ENCODE assay signal across 9 cellular contexts in genomic region chr11:308037-308708, GRCh38. TPM values are rescaled to one million over a fixed set of nuclear protein-coding genes. Genes with fewer than 3 reads are reported as not detected.
A peak's percentile ranks its signal among the peaks of the same experiment; 100 is the strongest.
DNase-seq lines count a peak whose midpoint lies in the region; ATAC-seq and TF ChIP-seq lines count a peak whose summit lies in the region.
"Not testable (repeated sequence)": the region's sequence is repeated elsewhere in the genome, so short reads cannot be mapped to it uniquely, and the experiment has no call there.
"Had no signal": no experiment of that assay in that cellular context is flagged by ENCODE, and none has a peak within 500 bp of the region (broad histone marks: within the 10 kb centered on the region; RNA-seq: fewer than 3 reads in every experiment).

No MANE protein-coding gene starts in this region.

- not testable (repeated sequence) for H3K27me3 Mint-ChIP-seq in activated T-helper 1 cell treated with anti-CD3 and anti-CD28 coated beads, Interleukin-12 subunit alpha, Interleukin-12 subunit beta, Interleukin-2, Interleukin-4 antibody, amounts not matched to agents 30 ng/mL and 10 ng/mL and 1 ng/mL, durations not matched to agents 14 hours and 24 hours and 36 hours (ENCODE audit: insufficient read depth)
- H3K27me3 Mint-ChIP-seq in type B pancreatic cell, result peaks cover 17% of the 10 kb centered on the region

- not testable (repeated sequence) for H3K36me3 ChIP-seq in ES-I3 (ENCODE audit: insufficient read depth, low read length); IMR-90 (ENCODE audit: control insufficient read depth, insufficient read depth, low read length); ectodermal cell (ENCODE audit: control insufficient read depth, insufficient read depth, low read length); parathyroid adenoma (ENCODE audit: control insufficient read depth, insufficient read depth, low read length)

- not testable (repeated sequence) for H3K36me3 Mint-ChIP-seq in activated T-helper 1 cell treated with anti-CD3 and anti-CD28 coated beads, Interleukin-12 subunit alpha, Interleukin-12 subunit beta, Interleukin-2, Interleukin-4 antibody, amounts not matched to agents 30 ng/mL and 10 ng/mL and 1 ng/mL, durations not matched to agents 14 hours and 24 hours and 36 hours (ENCODE audit: low read depth); type B pancreatic cell

- peak overlapping the region; percentile 89 for H2AFZ ChIP-seq in IMR-90 (replicated peaks; ENCODE audit: low read length, poor library complexity)
- not testable (repeated sequence) for H2AFZ ChIP-seq in parathyroid adenoma

- H3K4ac ChIP-seq in IMR-90 (ENCODE audit: low read depth, low read length), result peak overlapping the region; percentile 94

- H3K56ac ChIP-seq in IMR-90 (ENCODE audit: extremely low read depth, insufficient read depth, low read length), result peak overlapping the region; percentile 71

- in situ Hi-C loops in IMR-90 (cut with MboI; ENCODE audit: low sequenced_read_pairs), result loop anchor here (10.0 kb wide), 2 partner anchors 47 to 147 kb away; partner anchors contain the start of gene PTDSS2

- CTCF ChIA-PET in IMR-90 (lab: Yijun Ruan, JAX), result not testable (repeated sequence)

- H3K18ac ChIP-seq in IMR-90 (ENCODE audit: low read depth, low read length), result peak overlapping the region; percentile 33; the same call in 1 of the 2 replicates

- not testable (repeated sequence) for TF ChIP-seq RAD21 in IMR-90 (IDR thresholded peaks at IDR 0.05; ENCODE audit: low read length)

- TF ChIP-seq CTCF in IMR-90 (conservative IDR thresholded peaks at IDR 0.05; ENCODE audit: low read depth, low read length), result 0 out of 2 replicates have a peak, but pooled peaks have one; percentile 8
- TF ChIP-seq CTCF in parathyroid adenoma (IDR thresholded peaks at IDR 0.05); type B pancreatic cell (conservative IDR thresholded peaks at IDR 0.05): not testable (repeated sequence)

- WGBS in IMR-90 (ENCODE audit: extremely low coverage in 2 of 2, insufficient read length in 1 of 2), 2 experiments, result no CpG with 5 or more reads among the region's 20 CpGs
- WGBS in ectodermal cell, 2 experiments, result 47 to 53% methylated on average over 18 to 19 of the region's 20 CpGs

- peak overlapping the region; percentile 95 for H2AK9ac ChIP-seq in IMR-90 (replicated peaks; ENCODE audit: low read depth, low read length, poor library complexity)

- H3K14ac ChIP-seq in IMR-90 (replicated peaks; ENCODE audit: low read depth, low read length), result peak overlapping the region; percentile 89

- H3K23ac ChIP-seq in IMR-90 (ENCODE audit: low read depth, low read length), result peak overlapping the region; percentile 87; the same call in 1 of the 2 replicates

- peaks cover 43% of the 10 kb centered on the region for H3K4me1 ChIP-seq in ES-I3 (ENCODE audit: insufficient read depth, low read length)
- peaks cover 15% of the 10 kb centered on the region for H3K4me1 ChIP-seq in IMR-90 (ENCODE audit: control insufficient read depth, insufficient read depth, low read length)
- peaks cover 40% of the 10 kb centered on the region for H3K4me1 ChIP-seq in ectodermal cell (ENCODE audit: control insufficient read depth, insufficient read depth, low read length)
- not testable (repeated sequence) for H3K4me1 ChIP-seq in parathyroid adenoma

- H3K4me2 ChIP-seq in IMR-90 (ENCODE audit: low read depth, low read length) (peak overlapping the region; percentile 58), parathyroid adenoma (ENCODE audit: low read length) (peak overlapping the region; percentile 65)

- POLR2A ChIA-PET in IMR-90 (lab: Charles Lee; ENCODE audit: unreplicated experiment), result not testable (repeated sequence)

- H2BK20ac ChIP-seq in IMR-90 (ENCODE audit: low read depth, low read length), result peak overlapping the region; percentile 42

- not testable (repeated sequence) for H3K9me1 ChIP-seq in IMR-90 (ENCODE audit: insufficient read depth, low read length)

- peak overlapping the region; percentile 47; the same call in 1 of the 2 replicates for H3K9ac ChIP-seq in ES-I3 (ENCODE audit: low read depth, low read length)
- H3K9ac ChIP-seq in IMR-90 (ENCODE audit: low read depth, low read length), result peak overlapping the region; percentile 85
- H3K9ac ChIP-seq in parathyroid adenoma, result not testable (repeated sequence)

- DNase-seq in IMR-90, result peak; percentile 88
- DNase-seq in RPMI7951 (ENCODE audit: low read depth), result peak; percentile 70
- DNase-seq in activated T-helper 1 cell treated with anti-CD3 and anti-CD28 coated beads, Interleukin-12 subunit alpha, Interleukin-12 subunit beta, Interleukin-2, Interleukin-4 antibody, amounts not matched to agents 30 ng/mL and 10 ng/mL and 1 ng/mL, durations not matched to agents 14 hours and 24 hours and 36 hours (ENCODE audit: low spot score), result peak; percentile 61
- peak; percentile 80 for DNase-seq in islet precursor cell
- not testable (repeated sequence) for DNase-seq in type B pancreatic cell (ENCODE audit: extremely low spot score, unreplicated experiment)

- H2BK120ac ChIP-seq in IMR-90 (ENCODE audit: low read depth, low read length), result peak overlapping the region; percentile 91

- H3K79me1 ChIP-seq in IMR-90 (ENCODE audit: low read depth in 1 of 2, low read length in 2 of 2), result peaks cover 0 to 20% of the 10 kb centered on the region in 2 experiments; a peak in 2 of 4 replicates

- intact Hi-C loops in IMR-90 (cut with micrococcal nuclease), result loop anchor here (5.0 kb wide), 1 partner anchor 101 kb away; the partner anchor contains the start of genes BET1L and RIC8A
- intact Hi-C loops in activated T-helper 1 cell treated with anti-CD3 and anti-CD28 coated beads, Interleukin-12 subunit alpha, Interleukin-12 subunit beta, Interleukin-2, Interleukin-4 antibody, amounts not matched to agents 30 ng/mL and 10 ng/mL and 1 ng/mL, durations not matched to agents 14 hours and 24 hours and 36 hours (cut with micrococcal nuclease), result loop anchor here (2.0 to 5.0 kb wide), 5 partner anchors 19 to 209 kb away; partner anchors contain the start of gene PGGHG

- not testable (repeated sequence) for H3K9me3 Mint-ChIP-seq in activated T-helper 1 cell treated with anti-CD3 and anti-CD28 coated beads, Interleukin-12 subunit alpha, Interleukin-12 subunit beta, Interleukin-2, Interleukin-4 antibody, amounts not matched to agents 30 ng/mL and 10 ng/mL and 1 ng/mL, durations not matched to agents 14 hours and 24 hours and 36 hours; type B pancreatic cell

- peak overlapping the region; percentile 86 for H4K91ac ChIP-seq in IMR-90 (ENCODE audit: insufficient read depth, low read depth, low read length)

- H3K27ac Mint-ChIP-seq in activated T-helper 1 cell treated with anti-CD3 and anti-CD28 coated beads, Interleukin-12 subunit alpha, Interleukin-12 subunit beta, Interleukin-2, Interleukin-4 antibody, amounts not matched to agents 30 ng/mL and 10 ng/mL and 1 ng/mL, durations not matched to agents 14 hours and 24 hours and 36 hours, result peak overlapping the region; percentile 95
- H3K27ac Mint-ChIP-seq in type B pancreatic cell, result peak overlapping the region; percentile 95

- H2BK5ac ChIP-seq in IMR-90 (ENCODE audit: low read depth, low read length, poor library complexity, severe bottlenecking), result peak overlapping the region; percentile 94

- BruUV-seq in IMR-90 (replicated peaks; lab: Mats Ljungman, UMichigan), result not testable (repeated sequence)

- H2BK15ac ChIP-seq in IMR-90 (ENCODE audit: low read depth, low read length), result peak overlapping the region; percentile 44; the same call in 1 of the 3 replicates

- peak overlapping the region; percentile 53 for H3K4me3 ChIP-seq in IMR-90 (ENCODE audit: insufficient read depth, low read depth, low read length)
- H3K4me3 ChIP-seq in ectodermal cell (ENCODE audit: insufficient read depth, low read depth, low read length), result peak overlapping the region; percentile 27
- H3K4me3 ChIP-seq in parathyroid adenoma (ENCODE audit: low read depth, low read length), result peak overlapping the region; percentile 62

- peaks cover 45% of the 10 kb centered on the region for H3K4me1 Mint-ChIP-seq in activated T-helper 1 cell treated with anti-CD3 and anti-CD28 coated beads, Interleukin-12 subunit alpha, Interleukin-12 subunit beta, Interleukin-2, Interleukin-4 antibody, amounts not matched to agents 30 ng/mL and 10 ng/mL and 1 ng/mL, durations not matched to agents 14 hours and 24 hours and 36 hours (ENCODE audit: low read depth)
- peaks cover 38% of the 10 kb centered on the region for H3K4me1 Mint-ChIP-seq in type B pancreatic cell (ENCODE audit: unreplicated experiment)

- H3K9me3 ChIP-seq in ES-I3 (ENCODE audit: control insufficient read depth, insufficient read depth, low read length); IMR-90 (ENCODE audit: control insufficient read depth, insufficient read depth, low read length); ectodermal cell (ENCODE audit: control insufficient read depth, low read length); parathyroid adenoma (ENCODE audit: control insufficient read depth, low read length): not testable (repeated sequence)

- not testable (repeated sequence) for H4K20me1 ChIP-seq in IMR-90 (ENCODE audit: insufficient read depth, low read length)

- peak overlapping the region; percentile 92 for H3K4me3 Mint-ChIP-seq in activated T-helper 1 cell treated with anti-CD3 and anti-CD28 coated beads, Interleukin-12 subunit alpha, Interleukin-12 subunit beta, Interleukin-2, Interleukin-4 antibody, amounts not matched to agents 30 ng/mL and 10 ng/mL and 1 ng/mL, durations not matched to agents 14 hours and 24 hours and 36 hours
- peak overlapping the region; percentile 90 for H3K4me3 Mint-ChIP-seq in type B pancreatic cell

- H3K27ac ChIP-seq in IMR-90 (ENCODE audit: insufficient read depth, low read length) (peak overlapping the region; percentile 82), ectodermal cell (ENCODE audit: insufficient read depth, low read depth, low read length, poor library complexity, severe bottlenecking) (peak overlapping the region; percentile 77), parathyroid adenoma (peak overlapping the region; percentile 62)

- peak; percentile 65 for ATAC-seq in IMR-90 (ENCODE audit: low read depth)

- peak overlapping the region; percentile 94 for H2AK5ac ChIP-seq in IMR-90 (ENCODE audit: low read depth, low read length)

- peak overlapping the region; percentile 16; the same call in 1 of the 2 replicates for H4K5ac ChIP-seq in IMR-90 (ENCODE audit: low read depth, low read length)

- TF ChIP-seq POLR2A in IMR-90 (IDR thresholded peaks at IDR 0.05; ENCODE audit: low read depth, low read length), result 0 out of 2 replicates have a peak, but pooled peaks have one; percentile 32

- dilution Hi-C loops in IMR-90 (cut with HindIII; ENCODE audit: low sequenced_read_pairs, unreplicated experiment), result not testable (repeated sequence)

- not testable (repeated sequence) for H3K79me2 ChIP-seq in parathyroid adenoma

- H4K8ac ChIP-seq in IMR-90 (ENCODE audit: low read depth in 2 of 2, low read length in 2 of 2), result peak overlapping the region; percentile 77 to 92

- H3K27me3 ChIP-seq in IMR-90 (ENCODE audit: control insufficient read depth, insufficient read depth, low read length); parathyroid adenoma (ENCODE audit: control insufficient read depth, insufficient read depth, low read length): not testable (repeated sequence)
- peaks cover 15% of the 10 kb centered on the region for H3K27me3 ChIP-seq in ectodermal cell (ENCODE audit: control insufficient read depth, insufficient read depth, low read length, poor library complexity, severe bottlenecking)

RNA-seq across cellular contexts. Expression of gene IFITM2, which starts 0.6 kb away (rescaled TPM):
- total RNA-seq in IMR-90 (2012; rRNA removed) (26.4 and 31.2 TPM in 2 replicates), type B pancreatic cell (ENCODE audit: low replicate concordance) (109 and 238 TPM in 2 replicates)
- 564 and 600 TPM in 2 replicates for polyA plus RNA-seq in IMR-90 (2012; rRNA removed)
- polyA plus RNA-seq in IMR-90 (2012; cell fraction: cytosol; rRNA removed), result 588 and 1,067 TPM in 2 replicates
- polyA plus RNA-seq in IMR-90 (2012; cell fraction: nucleus; rRNA removed; ENCODE audit: low replicate concordance), result 95.2 and 139 TPM in 2 replicates
- total RNA-seq in RPMI7951 (2014; rRNA removed; shearing (Covaris generic)), result 28.0 and 30.6 TPM in 2 replicates
- total RNA-seq in activated T-helper 1 cell treated with anti-CD3 and anti-CD28 coated beads, Interleukin-12 subunit alpha, Interleukin-12 subunit beta, Interleukin-2, Interleukin-4 antibody, amounts not matched to agents 30 ng/mL and 10 ng/mL and 1 ng/mL, durations not matched to agents 14 hours and 24 hours and 36 hours, result 494 and 521 TPM in 2 replicates
- 108 TPM for polyA plus RNA-seq in ectodermal cell (2013, experiment 1 of 4)
- polyA plus RNA-seq in ectodermal cell (2013, experiment 2 of 4), result 103 TPM
- polyA plus RNA-seq in ectodermal cell (2013, experiment 3 of 4), result 96.5 TPM
- 114 TPM for polyA plus RNA-seq in ectodermal cell (2013, experiment 4 of 4)

RNA-seq across cellular contexts. Expression of gene IFITM1, which starts 5.7 kb away (rescaled TPM):
- 14.4 and 24.2 TPM in 2 replicates for total RNA-seq in IMR-90 (2012; rRNA removed)
- polyA plus RNA-seq in IMR-90 (2012; rRNA removed), result 67.5 and 68.9 TPM in 2 replicates
- polyA plus RNA-seq in IMR-90 (2012; cell fraction: cytosol; rRNA removed), result 54.7 and 163 TPM in 2 replicates
- polyA plus RNA-seq in IMR-90 (2012; cell fraction: nucleus; rRNA removed; ENCODE audit: low replicate concordance), result 25.1 and 28.0 TPM in 2 replicates
- total RNA-seq in RPMI7951 (2014; rRNA removed; shearing (Covaris generic)), result 13.6 and 14.3 TPM in 2 replicates
- 208 and 214 TPM in 2 replicates for total RNA-seq in activated T-helper 1 cell treated with anti-CD3 and anti-CD28 coated beads, Interleukin-12 subunit alpha, Interleukin-12 subunit beta, Interleukin-2, Interleukin-4 antibody, amounts not matched to agents 30 ng/mL and 10 ng/mL and 1 ng/mL, durations not matched to agents 14 hours and 24 hours and 36 hours
- 30.5 TPM for polyA plus RNA-seq in ectodermal cell (2013, experiment 1 of 4)
- 32.4 TPM for polyA plus RNA-seq in ectodermal cell (2013, experiment 2 of 4)
- 43.7 TPM for polyA plus RNA-seq in ectodermal cell (2013, experiment 3 of 4)
- 50.2 TPM for polyA plus RNA-seq in ectodermal cell (2013, experiment 4 of 4)
- 34.1 and 192 TPM in 2 replicates for total RNA-seq in type B pancreatic cell (ENCODE audit: low replicate concordance)

RNA-seq across cellular contexts. Expression of gene IFITM5, which starts 8.8 kb away (rescaled TPM):
- not detected in 2 replicates for total RNA-seq in IMR-90 (2012; rRNA removed)
- polyA plus RNA-seq in IMR-90 (2012; rRNA removed), result not detected in 2 replicates
- polyA plus RNA-seq in IMR-90 (2012; cell fraction: cytosol; rRNA removed), result not detected in 2 replicates
- polyA plus RNA-seq in IMR-90 (2012; cell fraction: nucleus; rRNA removed; ENCODE audit: low replicate concordance), result not detected in 2 replicates
- not detected in 2 replicates for total RNA-seq in RPMI7951 (2014; rRNA removed; shearing (Covaris generic))
- not detected in 2 replicates for total RNA-seq in activated T-helper 1 cell treated with anti-CD3 and anti-CD28 coated beads, Interleukin-12 subunit alpha, Interleukin-12 subunit beta, Interleukin-2, Interleukin-4 antibody, amounts not matched to agents 30 ng/mL and 10 ng/mL and 1 ng/mL, durations not matched to agents 14 hours and 24 hours and 36 hours
- not detected for polyA plus RNA-seq in ectodermal cell (2013, experiment 1 of 4)
- polyA plus RNA-seq in ectodermal cell (2013, experiment 2 of 4), result not detected
- polyA plus RNA-seq in ectodermal cell (2013, experiment 3 of 4), result not detected
- polyA plus RNA-seq in ectodermal cell (2013, experiment 4 of 4), result not detected
- total RNA-seq in type B pancreatic cell (ENCODE audit: low replicate concordance), result not detected in 2 replicates
- total RNA-seq: subcutaneous adipose tissue had no signal

RNA-seq across cellular contexts. Expression of gene IFITM3, which starts 12.5 kb away (rescaled TPM):
- 40.9 and 52.5 TPM in 2 replicates for total RNA-seq in IMR-90 (2012; rRNA removed)
- 906 and 1,008 TPM in 2 replicates for polyA plus RNA-seq in IMR-90 (2012; rRNA removed)
- 803 and 1,768 TPM in 2 replicates for polyA plus RNA-seq in IMR-90 (2012; cell fraction: cytosol; rRNA removed)
- 153 and 347 TPM in 2 replicates for polyA plus RNA-seq in IMR-90 (2012; cell fraction: nucleus; rRNA removed; ENCODE audit: low replicate concordance)
- total RNA-seq in RPMI7951 (2014; rRNA removed; shearing (Covaris generic)), result 102 and 111 TPM in 2 replicates
- 3.6 and 4.6 TPM in 2 replicates for total RNA-seq in activated T-helper 1 cell treated with anti-CD3 and anti-CD28 coated beads, Interleukin-12 subunit alpha, Interleukin-12 subunit beta, Interleukin-2, Interleukin-4 antibody, amounts not matched to agents 30 ng/mL and 10 ng/mL and 1 ng/mL, durations not matched to agents 14 hours and 24 hours and 36 hours
- 171 TPM for polyA plus RNA-seq in ectodermal cell (2013, experiment 1 of 4)
- polyA plus RNA-seq in ectodermal cell (2013, experiment 2 of 4), result 166 TPM
- 147 TPM for polyA plus RNA-seq in ectodermal cell (2013, experiment 3 of 4)
- polyA plus RNA-seq in ectodermal cell (2013, experiment 4 of 4), result 167 TPM
- total RNA-seq in type B pancreatic cell (ENCODE audit: low replicate concordance), result 175 and 354 TPM in 2 replicates

RNA-seq across cellular contexts. Expression of gene PGGHG, which starts 19.2 kb away (rescaled TPM):
- total RNA-seq in IMR-90 (2012; rRNA removed) (1.4 and 1.8 TPM in 2 replicates), type B pancreatic cell (ENCODE audit: low replicate concordance) (12.6 and 32.5 TPM in 2 replicates)
- 16.2 and 17.0 TPM in 2 replicates for polyA plus RNA-seq in IMR-90 (2012; rRNA removed)
- 2.1 and 3.3 TPM in 2 replicates for polyA plus RNA-seq in IMR-90 (2012; cell fraction: cytosol; rRNA removed)
- polyA plus RNA-seq in IMR-90 (2012; cell fraction: nucleus; rRNA removed; ENCODE audit: low replicate concordance), result 170 and 305 TPM in 2 replicates
- total RNA-seq in RPMI7951 (2014; rRNA removed; shearing (Covaris generic)), result 1.3 and 1.6 TPM in 2 replicates
- 164 and 167 TPM in 2 replicates for total RNA-seq in activated T-helper 1 cell treated with anti-CD3 and anti-CD28 coated beads, Interleukin-12 subunit alpha, Interleukin-12 subunit beta, Interleukin-2, Interleukin-4 antibody, amounts not matched to agents 30 ng/mL and 10 ng/mL and 1 ng/mL, durations not matched to agents 14 hours and 24 hours and 36 hours
- 19.2 TPM for polyA plus RNA-seq in ectodermal cell (2013, experiment 1 of 4)
- 21.6 TPM for polyA plus RNA-seq in ectodermal cell (2013, experiment 2 of 4)
- polyA plus RNA-seq in ectodermal cell (2013, experiment 3 of 4), result 19.4 TPM
- polyA plus RNA-seq in ectodermal cell (2013, experiment 4 of 4), result 24.1 TPM
